Comparison of ENCODE assay signal across 24 cellular contexts in genomic region chr6:16706029-16706428, GRCh38. TPM values are rescaled to one million over a fixed set of nuclear protein-coding genes. Genes with fewer than 3 reads are reported as not detected.
DNase-seq lines count a peak whose midpoint lies in the region; ATAC-seq and FAIRE-seq lines count a peak whose summit lies in the region.
"Had no signal": no experiment of that assay in that cellular context is flagged by ENCODE, and none has a peak within 500 bp of the region (broad histone marks: within the 10 kb centered on the region; RNA-seq: fewer than 3 reads in every experiment).

No MANE protein-coding gene starts in this region.

- H3K27ac ChIP-seq in esophagus (ENCODE audit: low read depth in 2 of 2, low read length in 1 of 2) (peak overlapping the region; percentile 65 to 82), small intestine (ENCODE audit: low read depth in 1 of 2, low read length in 1 of 2) (no peak overlapping the region)
- H3K27ac ChIP-seq: brain microvascular endothelial cell, KMS-11, RWPE1 had no signal

- peaks cover 6% of the 10 kb centered on the region for H3K36me3 Mint-ChIP-seq in activated T-cell treated with anti-CD3 and anti-CD28 coated beads, Interleukin-2, amount 50 U/mL, for 24 hours (ENCODE audit: low read depth)
- peaks cover 20% of the 10 kb centered on the region for H3K36me3 Mint-ChIP-seq in T-helper 2 cell treated with Interferon-gamma antibody and Interleukin-4, amounts not matched to agents 5 μg/mL and 100 μg/mL, for 36 hours (ENCODE audit: low read depth)

- H3K4me1 ChIP-seq in esophagus (ENCODE audit: control insufficient read depth in 2 of 2, insufficient read depth in 2 of 2, low read length in 1 of 2) = peaks cover 0 to 13% of the 10 kb centered on the region in 2 donors
- H3K4me1 ChIP-seq in small intestine (ENCODE audit: control insufficient read depth in 2 of 2, insufficient read depth in 1 of 2, low read depth in 1 of 2, low read length in 1 of 2) = peaks cover 0 to 7% of the 10 kb centered on the region in 2 donors

- H3K27me3 Mint-ChIP-seq in activated T-cell treated with anti-CD3 and anti-CD28 coated beads, Interleukin-2, amount 50 U/mL, for 24 hours = no peaks in the 10 kb centered on the region
- no peaks in the 10 kb centered on the region for H3K27me3 Mint-ChIP-seq in T-helper 2 cell treated with Interferon-gamma antibody and Interleukin-4, amounts not matched to agents 5 μg/mL and 100 μg/mL, for 36 hours (ENCODE audit: low read depth)
- H3K27me3 Mint-ChIP-seq: activated naive CD8-positive, alpha-beta T cell treated with anti-CD3 and anti-CD28 coated beads, Interleukin-2, amount 10 ng/mL, durations not matched to agents 7 days and 5 days had no signal

- H3K27me3 ChIP-seq in esophagus (ENCODE audit: control insufficient read depth in 1 of 2, insufficient read depth in 2 of 2, low read length in 2 of 2) (no peaks in the 10 kb centered on the region), small intestine (ENCODE audit: control insufficient read depth in 2 of 2, insufficient read depth in 2 of 2, low read length in 2 of 2) (no peaks in the 10 kb centered on the region)
- H3K27me3 ChIP-seq: brain microvascular endothelial cell, dorsolateral prefrontal cortex had no signal

- no peak for ATAC-seq in Right ventricle myocardium inferior
- ATAC-seq: activated T-cell treated with anti-CD3 and anti-CD28 coated beads, Interleukin-2, amount 50 U/mL, for 4 hours; GM12878 had no signal

- WGBS in esophagus, 2 donors = 63 to 79% methylated on average over 4 of the region's 4 CpGs
- WGBS in small intestine, 3 donors = 87 to 91% (median 87%) methylated on average over 4 of the region's 4 CpGs

- H3K4me3 ChIP-seq in esophagus (ENCODE audit: low read depth in 1 of 2, low read length in 2 of 2) (no peak overlapping the region), small intestine (ENCODE audit: low read depth in 1 of 2, low read length in 2 of 2) (no peak overlapping the region)
- H3K4me3 ChIP-seq: BLaER1 treated with 17β-estradiol and CSF1 and Interleukin-3, amounts not matched to agents 10 nM and 100 nM; dorsolateral prefrontal cortex; GM12878; thoracic aorta had no signal

- DNase-seq in activated T-cell treated with anti-CD3 and anti-CD28 coated beads, Interleukin-2, amount 50 U/mL, for 24 hours = no peak
- DNase-seq in activated T-cell treated with anti-CD3 and anti-CD28 coated beads for 4 hours = no peak
- DNase-seq in T-helper 2 cell treated with Interferon-gamma antibody and Interleukin-4, amounts not matched to agents 5 μg/mL and 100 μg/mL, for 36 hours (ENCODE audit: low spot score) = no peak
- DNase-seq in small intestine = peak; percentile 47
- no peak for DNase-seq in dedifferentiated amniotic fluid mesenchymal stem cell (ENCODE audit: extremely low spot score)
- no peak for DNase-seq in Right ventricle myocardium inferior (ENCODE audit: missing footprints)
- DNase-seq in germinal center (ENCODE audit: low spot score) = no peak
- DNase-seq: activated CD4-positive, alpha-beta T cell treated with anti-CD3 and anti-CD28 coated beads for 48 hours; activated naive CD8-positive, alpha-beta T cell treated with anti-CD3 and anti-CD28 coated beads, Interleukin-2, amount 10 ng/mL, durations not matched to agents 7 days and 5 days; activated T-cell treated with anti-CD3 and anti-CD28 coated beads, Interleukin-2, amount 50 U/mL, for 4 hours; brain microvascular endothelial cell; dorsolateral prefrontal cortex; erythroblast; GF-D8; HFFc6; NCI-H1092 treated with DMSO at 0.1 percent for 48 hours; NCI-H510A treated with DMSO at 0.1 percent for 48 hours had no signal

- H3K9me3 ChIP-seq in esophagus (ENCODE audit: control insufficient read depth in 2 of 2, insufficient read depth in 1 of 2, low read depth in 1 of 2, low read length in 1 of 2) = no peaks in the 10 kb centered on the region
- H3K9me3 ChIP-seq in small intestine (ENCODE audit: control insufficient read depth, low read depth) = no peaks in the 10 kb centered on the region
- H3K9me3 ChIP-seq: thoracic aorta had no signal

- H3K4me1 Mint-ChIP-seq in activated T-cell treated with anti-CD3 and anti-CD28 coated beads, Interleukin-2, amount 50 U/mL, for 24 hours (ENCODE audit: low read depth) = peaks cover 65% of the 10 kb centered on the region
- H3K4me1 Mint-ChIP-seq in T-helper 2 cell treated with Interferon-gamma antibody and Interleukin-4, amounts not matched to agents 5 μg/mL and 100 μg/mL, for 36 hours (ENCODE audit: low read depth) = peaks cover 59% of the 10 kb centered on the region

- H3K36me3 ChIP-seq in esophagus (ENCODE audit: control insufficient read depth in 2 of 2, insufficient read depth in 2 of 2, low read length in 1 of 2) = no peaks in the 10 kb centered on the region
- H3K36me3 ChIP-seq in small intestine (ENCODE audit: control insufficient read depth in 2 of 2, insufficient read depth in 2 of 2, low read length in 2 of 2) = no peaks in the 10 kb centered on the region
- H3K36me3 ChIP-seq: BLaER1 treated with 17β-estradiol and CSF1 and Interleukin-3, amounts not matched to agents 10 nM and 100 nM; brain microvascular endothelial cell; thoracic aorta had no signal

- H3K4me3 Mint-ChIP-seq in activated T-cell treated with anti-CD3 and anti-CD28 coated beads, Interleukin-2, amount 50 U/mL, for 24 hours = no peak overlapping the region
- peak overlapping the region; percentile 25 for H3K4me3 Mint-ChIP-seq in T-helper 2 cell treated with Interferon-gamma antibody and Interleukin-4, amounts not matched to agents 5 μg/mL and 100 μg/mL, for 36 hours
- H3K4me3 Mint-ChIP-seq: activated naive CD8-positive, alpha-beta T cell treated with anti-CD3 and anti-CD28 coated beads, Interleukin-2, amount 10 ng/mL, durations not matched to agents 7 days and 5 days; HFFc6 had no signal

- peaks cover 2% of the 10 kb centered on the region for H3K9me3 Mint-ChIP-seq in activated T-cell treated with anti-CD3 and anti-CD28 coated beads, Interleukin-2, amount 50 U/mL, for 24 hours
- no peaks in the 10 kb centered on the region for H3K9me3 Mint-ChIP-seq in T-helper 2 cell treated with Interferon-gamma antibody and Interleukin-4, amounts not matched to agents 5 μg/mL and 100 μg/mL, for 36 hours
- H3K9me3 Mint-ChIP-seq: activated naive CD8-positive, alpha-beta T cell treated with anti-CD3 and anti-CD28 coated beads, Interleukin-2, amount 10 ng/mL, durations not matched to agents 7 days and 5 days; activated T-cell treated with anti-CD3 and anti-CD28 coated beads, Interleukin-2, amount 50 U/mL, for 4 hours; HFFc6 had no signal

- intact Hi-C loops in Right ventricle myocardium inferior (cut with DNase I) = no loop called here

- no peak for FAIRE-seq in small intestine (lab: Jason Lieb, UNC)
- FAIRE-seq: GM12878, TTC549 had no signal

- H3K27ac Mint-ChIP-seq in activated T-cell treated with anti-CD3 and anti-CD28 coated beads, Interleukin-2, amount 50 U/mL, for 24 hours = peak overlapping the region; percentile 91
- peak overlapping the region; percentile 17 for H3K27ac Mint-ChIP-seq in T-helper 2 cell treated with Interferon-gamma antibody and Interleukin-4, amounts not matched to agents 5 μg/mL and 100 μg/mL, for 36 hours

RNA-seq across cellular contexts. Expression of gene ATXN1, which starts 55.2 kb away (rescaled TPM):
- polyA plus RNA-seq in esophagus (1 to 10 TPM; 4.3 to 8.8 TPM), small intestine (1 to 10 TPM; 4.6 to 6.5 (median 5.4) TPM)
- 42.5 TPM for total RNA-seq in Right ventricle myocardium inferior

Comparison
In these comparisons a context has a peak if more than half of its experiments do, and no peak if none do; other contexts are left out.
1. H3K27ac ChIP-seq: peak in esophagus (2 of 2); none in small intestine (0 of 2).